In genomic region chr7:100088621-100089457, GRCh38 we compare ENCODE assay signal across 1 cellular context.
TF ChIP-seq lines count a peak whose summit lies in the region.

Gene COPS6 (plus strand): TSS chr7:100088969. CDS start chr7:100088991, 22 bp downstream.

TF ChIP-seq in HEK293, 187 proteins besides CTCF, POLR2A, EP300 and RAD21 (continued from another document and continues in another):
- TF ChIP-seq ZFP41 (tag by site-specific recombination; IDR thresholded peaks at IDR 0.05; ENCODE audit: borderline replicate concordance) (no peak), ZNF837 (tag by site-specific recombination; IDR thresholded peaks at IDR 0.05) (no peak), ZNF324 (tag by site-specific recombination; IDR thresholded peaks at IDR 0.05) (0 out of 2 replicates have a peak, but pooled peaks have one; percentile 37), ZNF114 (tag by site-specific recombination; IDR thresholded peaks at IDR 0.05) (no peak), ZNF280D (tag by site-specific recombination; IDR thresholded peaks at IDR 0.05) (no peak), REPIN1 (tag by site-specific recombination; IDR thresholded peaks at IDR 0.05; ENCODE audit: low read depth) (no peak), PBX3 (CRISPR knock-in tag; IDR thresholded peaks at IDR 0.05) (peak; percentile 91; the same call in 1 of the 2 replicates), ZNF544 (tag by site-specific recombination; IDR thresholded peaks at IDR 0.05) (no peak), ZBTB26 (tag by site-specific recombination; optimal IDR thresholded peaks at IDR 0.05) (peak; percentile 84), ZNF292 (tag by site-specific recombination; IDR thresholded peaks at IDR 0.05; ENCODE audit: borderline replicate concordance, low read depth) (no peak), ZNF2 (tag by site-specific recombination; IDR thresholded peaks at IDR 0.05) (no peak), ZNF518A (tag by site-specific recombination; conservative IDR thresholded peaks at IDR 0.05; ENCODE audit: low read depth) (peak; percentile 20; the same call in 1 of the 2 replicates), MZF1 (tag by site-specific recombination; IDR thresholded peaks at IDR 0.05; ENCODE audit: borderline replicate concordance) (peak; percentile 44; the same call in 1 of the 2 replicates), ZNF23 (tag by site-specific recombination; IDR thresholded peaks at IDR 0.05; ENCODE audit: borderline replicate concordance) (no peak), ZSCAN16 (tag by site-specific recombination; IDR thresholded peaks at IDR 0.05) (no peak), SP3 (tag by site-specific recombination; IDR thresholded peaks at IDR 0.05) (peak; percentile 82), BCL11B (tag by site-specific recombination; IDR thresholded peaks at IDR 0.05; ENCODE audit: low read depth) (no peak; the same call in 1 of the 2 replicates), KLF8 (tag by site-specific recombination; IDR thresholded peaks at IDR 0.05) (peak; percentile 65; the same call in 1 of the 2 replicates), ZNF558 (tag by site-specific recombination; IDR thresholded peaks at IDR 0.05) (no peak), ZNF26 (tag by site-specific recombination; IDR thresholded peaks at IDR 0.05) (no peak), FEZF1 (tag by site-specific recombination; IDR thresholded peaks at IDR 0.05) (no peak), SCRT2 (tag by site-specific recombination; IDR thresholded peaks at IDR 0.05) (peak; percentile 26; the same call in 1 of the 2 replicates), ZNF302 (tag by site-specific recombination; IDR thresholded peaks at IDR 0.05; ENCODE audit: low read depth) (no peak), ZNF155 (tag by site-specific recombination; IDR thresholded peaks at IDR 0.05) (no peak), ZNF138 (tag by site-specific recombination; IDR thresholded peaks at IDR 0.05; ENCODE audit: borderline replicate concordance) (no peak), PRDM1 (tag by site-specific recombination; IDR thresholded peaks at IDR 0.05) (peak; percentile 80; the same call in 1 of the 2 replicates), ZBTB48 (tag by site-specific recombination; IDR thresholded peaks at IDR 0.05) (no peak), YY1 (tag by site-specific recombination; IDR thresholded peaks at IDR 0.05) (peak; percentile 96), ZNF146 (tag by site-specific recombination; IDR thresholded peaks at IDR 0.05) (no peak)
- TF ChIP-seq, protein P1, sequence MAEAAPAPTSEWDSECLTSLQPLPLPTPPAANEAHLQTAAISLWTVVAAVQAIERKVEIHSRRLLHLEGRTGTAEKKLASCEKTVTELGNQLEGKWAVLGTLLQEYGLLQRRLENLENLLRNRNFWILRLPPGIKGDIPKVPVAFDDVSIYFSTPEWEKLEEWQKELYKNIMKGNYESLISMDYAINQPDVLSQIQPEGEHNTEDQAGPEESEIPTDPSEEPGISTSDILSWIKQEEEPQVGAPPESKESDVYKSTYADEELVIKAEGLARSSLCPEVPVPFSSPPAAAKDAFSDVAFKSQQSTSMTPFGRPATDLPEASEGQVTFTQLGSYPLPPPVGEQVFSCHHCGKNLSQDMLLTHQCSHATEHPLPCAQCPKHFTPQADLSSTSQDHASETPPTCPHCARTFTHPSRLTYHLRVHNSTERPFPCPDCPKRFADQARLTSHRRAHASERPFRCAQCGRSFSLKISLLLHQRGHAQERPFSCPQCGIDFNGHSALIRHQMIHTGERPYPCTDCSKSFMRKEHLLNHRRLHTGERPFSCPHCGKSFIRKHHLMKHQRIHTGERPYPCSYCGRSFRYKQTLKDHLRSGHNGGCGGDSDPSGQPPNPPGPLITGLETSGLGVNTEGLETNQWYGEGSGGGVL (tag by site-specific recombination; IDR thresholded peaks at IDR 0.05) = peak; percentile 33; the same call in 1 of the 2 replicates
- TF ChIP-seq, protein P2, sequence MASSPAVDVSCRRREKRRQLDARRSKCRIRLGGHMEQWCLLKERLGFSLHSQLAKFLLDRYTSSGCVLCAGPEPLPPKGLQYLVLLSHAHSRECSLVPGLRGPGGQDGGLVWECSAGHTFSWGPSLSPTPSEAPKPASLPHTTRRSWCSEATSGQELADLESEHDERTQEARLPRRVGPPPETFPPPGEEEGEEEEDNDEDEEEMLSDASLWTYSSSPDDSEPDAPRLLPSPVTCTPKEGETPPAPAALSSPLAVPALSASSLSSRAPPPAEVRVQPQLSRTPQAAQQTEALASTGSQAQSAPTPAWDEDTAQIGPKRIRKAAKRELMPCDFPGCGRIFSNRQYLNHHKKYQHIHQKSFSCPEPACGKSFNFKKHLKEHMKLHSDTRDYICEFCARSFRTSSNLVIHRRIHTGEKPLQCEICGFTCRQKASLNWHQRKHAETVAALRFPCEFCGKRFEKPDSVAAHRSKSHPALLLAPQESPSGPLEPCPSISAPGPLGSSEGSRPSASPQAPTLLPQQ (tag by site-specific recombination; IDR thresholded peaks at IDR 0.05) = peak; percentile 85
- TF ChIP-seq, protein P3, sequence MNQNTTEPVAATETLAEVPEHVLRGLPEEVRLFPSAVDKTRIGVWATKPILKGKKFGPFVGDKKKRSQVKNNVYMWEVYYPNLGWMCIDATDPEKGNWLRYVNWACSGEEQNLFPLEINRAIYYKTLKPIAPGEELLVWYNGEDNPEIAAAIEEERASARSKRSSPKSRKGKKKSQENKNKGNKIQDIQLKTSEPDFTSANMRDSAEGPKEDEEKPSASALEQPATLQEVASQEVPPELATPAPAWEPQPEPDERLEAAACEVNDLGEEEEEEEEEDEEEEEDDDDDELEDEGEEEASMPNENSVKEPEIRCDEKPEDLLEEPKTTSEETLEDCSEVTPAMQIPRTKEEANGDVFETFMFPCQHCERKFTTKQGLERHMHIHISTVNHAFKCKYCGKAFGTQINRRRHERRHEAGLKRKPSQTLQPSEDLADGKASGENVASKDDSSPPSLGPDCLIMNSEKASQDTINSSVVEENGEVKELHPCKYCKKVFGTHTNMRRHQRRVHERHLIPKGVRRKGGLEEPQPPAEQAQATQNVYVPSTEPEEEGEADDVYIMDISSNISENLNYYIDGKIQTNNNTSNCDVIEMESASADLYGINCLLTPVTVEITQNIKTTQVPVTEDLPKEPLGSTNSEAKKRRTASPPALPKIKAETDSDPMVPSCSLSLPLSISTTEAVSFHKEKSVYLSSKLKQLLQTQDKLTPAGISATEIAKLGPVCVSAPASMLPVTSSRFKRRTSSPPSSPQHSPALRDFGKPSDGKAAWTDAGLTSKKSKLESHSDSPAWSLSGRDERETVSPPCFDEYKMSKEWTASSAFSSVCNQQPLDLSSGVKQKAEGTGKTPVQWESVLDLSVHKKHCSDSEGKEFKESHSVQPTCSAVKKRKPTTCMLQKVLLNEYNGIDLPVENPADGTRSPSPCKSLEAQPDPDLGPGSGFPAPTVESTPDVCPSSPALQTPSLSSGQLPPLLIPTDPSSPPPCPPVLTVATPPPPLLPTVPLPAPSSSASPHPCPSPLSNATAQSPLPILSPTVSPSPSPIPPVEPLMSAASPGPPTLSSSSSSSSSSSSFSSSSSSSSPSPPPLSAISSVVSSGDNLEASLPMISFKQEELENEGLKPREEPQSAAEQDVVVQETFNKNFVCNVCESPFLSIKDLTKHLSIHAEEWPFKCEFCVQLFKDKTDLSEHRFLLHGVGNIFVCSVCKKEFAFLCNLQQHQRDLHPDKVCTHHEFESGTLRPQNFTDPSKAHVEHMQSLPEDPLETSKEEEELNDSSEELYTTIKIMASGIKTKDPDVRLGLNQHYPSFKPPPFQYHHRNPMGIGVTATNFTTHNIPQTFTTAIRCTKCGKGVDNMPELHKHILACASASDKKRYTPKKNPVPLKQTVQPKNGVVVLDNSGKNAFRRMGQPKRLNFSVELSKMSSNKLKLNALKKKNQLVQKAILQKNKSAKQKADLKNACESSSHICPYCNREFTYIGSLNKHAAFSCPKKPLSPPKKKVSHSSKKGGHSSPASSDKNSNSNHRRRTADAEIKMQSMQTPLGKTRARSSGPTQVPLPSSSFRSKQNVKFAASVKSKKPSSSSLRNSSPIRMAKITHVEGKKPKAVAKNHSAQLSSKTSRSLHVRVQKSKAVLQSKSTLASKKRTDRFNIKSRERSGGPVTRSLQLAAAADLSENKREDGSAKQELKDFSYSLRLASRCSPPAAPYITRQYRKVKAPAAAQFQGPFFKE (tag by site-specific recombination; IDR thresholded peaks at IDR 0.05; ENCODE audit: borderline replicate concordance) = no peak
